ENCODE assay signal across 8 cellular contexts in genomic region chr18:267688-268552, GRCh38. TPM values are rescaled to one million over a fixed set of nuclear protein-coding genes. Genes with fewer than 3 reads are reported as not detected.
A peak's percentile ranks its signal among the peaks of the same experiment; 100 is the strongest.
DNase-seq lines count a peak whose midpoint lies in the region; ATAC-seq, FAIRE-seq and TF ChIP-seq lines count a peak whose summit lies in the region.

TSS of gene THOC1 (minus strand) at chr18:268047. CDS start at chr18:268019, 28 bp downstream.

- H3K9me3 ChIP-seq in ascending aorta (no peaks in the 10 kb centered on the region), right cardiac atrium (ENCODE audit: control insufficient read depth, low read length) (no peaks in the 10 kb centered on the region)

- H3K9me3 Mint-ChIP-seq in T-helper 2 cell treated with Interferon-gamma antibody and Interleukin-4, amounts not matched to agents 5 μg/mL and 100 μg/mL, for 36 hours, result no peaks in the 10 kb centered on the region

- H3K27me3 Mint-ChIP-seq in T-helper 2 cell treated with Interferon-gamma antibody and Interleukin-4, amounts not matched to agents 5 μg/mL and 100 μg/mL, for 36 hours (ENCODE audit: low read depth), result no peaks in the 10 kb centered on the region

- H3K4me1 ChIP-seq in ascending aorta (peaks cover 6 to 7% of the 10 kb centered on the region in 2 donors), right cardiac atrium (ENCODE audit: control insufficient read depth, insufficient read depth, low read length) (no peaks in the 10 kb centered on the region)

- peak within 1 kb of the TSS; percentile 100 for H3K27ac Mint-ChIP-seq in T-helper 2 cell treated with Interferon-gamma antibody and Interleukin-4, amounts not matched to agents 5 μg/mL and 100 μg/mL, for 36 hours

- H3K27ac ChIP-seq in ascending aorta (peak within 1 kb of the TSS; percentile 77 to 90), right cardiac atrium (ENCODE audit: low read length) (peak within 1 kb of the TSS; percentile 89)

- peak within 1 kb of the TSS; percentile 66 to 80 for H3K4me3 ChIP-seq in ascending aorta
- H3K4me3 ChIP-seq in right cardiac atrium (ENCODE audit: low read length), result peak within 1 kb of the TSS; percentile 95

- H3K4me3 Mint-ChIP-seq in T-helper 2 cell treated with Interferon-gamma antibody and Interleukin-4, amounts not matched to agents 5 μg/mL and 100 μg/mL, for 36 hours, result peak within 1 kb of the TSS; percentile 100

- intact Hi-C loops in ascending aorta (cut with DNase I) (loop anchor here (2.0 to 5.0 kb wide), 4 partner anchors 109 to 544 kb away; partner anchors contain the start of genes ENOSF1, USP14 and YES1), right cardiac atrium (cut with DNase I) (no loop called here)

- under 1% methylated on average over 69 of the region's 69 CpGs for WGBS in right cardiac atrium

- H3K27me3 ChIP-seq in ascending aorta (no peaks in the 10 kb centered on the region), right cardiac atrium (ENCODE audit: control insufficient read depth, insufficient read depth) (no peaks in the 10 kb centered on the region)

- H3K36me3 Mint-ChIP-seq in T-helper 2 cell treated with Interferon-gamma antibody and Interleukin-4, amounts not matched to agents 5 μg/mL and 100 μg/mL, for 36 hours (ENCODE audit: low read depth), result peaks cover 17% of the 10 kb centered on the region

- peaks cover 9 to 12% of the 10 kb centered on the region in 2 donors for H3K36me3 ChIP-seq in ascending aorta

- ATAC-seq in HG02970 (IDR thresholded peaks at IDR 0.05; ENCODE audit: low FRiP score, unreplicated experiment), result peak; percentile 93
- ATAC-seq in right cardiac atrium, result peak; percentile 98 to 99

- H3K4me1 Mint-ChIP-seq in T-helper 2 cell treated with Interferon-gamma antibody and Interleukin-4, amounts not matched to agents 5 μg/mL and 100 μg/mL, for 36 hours (ENCODE audit: low read depth), result peaks cover 26% of the 10 kb centered on the region

- TF ChIP-seq CTCF in ascending aorta (IDR thresholded peaks at IDR 0.05), result no peak

- DNase-seq in GM18507 (ENCODE audit: extremely low spot score, insufficient read length, low read depth) (peak; percentile 89), NCI-H2029 (lab: John Stamatoyannopoulos, UW) (peak; percentile 63), ascending aorta (ENCODE audit: low spot score in 2 of 2) (peak; percentile 70 to 95), right cardiac atrium (peak; percentile 94 to 97 (median 97)), pulmonary artery endothelial cell (ENCODE audit: low read depth, low spot score) (peak; percentile 71), urothelium cell line (ENCODE audit: low spot score) (peak; percentile 97)
- peak; percentile 98 for DNase-seq in T-helper 2 cell treated with Interferon-gamma antibody and Interleukin-4, amounts not matched to agents 5 μg/mL and 100 μg/mL, for 36 hours (ENCODE audit: low spot score)

- peak; percentile 96 for FAIRE-seq in GM18507 (lab: Jason Lieb, UNC)
- FAIRE-seq in urothelium cell line (lab: Jason Lieb, UNC), result no peak

RNA-seq across cellular contexts. Expression of gene THOC1, which starts in this region (rescaled TPM):
- total RNA-seq in ascending aorta, result 12.0 TPM
- 10 to 100 TPM; 12.8 to 17.3 (median 15.6) TPM for total RNA-seq in right cardiac atrium
- polyA plus RNA-seq in right cardiac atrium, result 19.2 TPM
- total RNA-seq in pulmonary artery endothelial cell, result 25.3 and 50.6 TPM in 2 replicates

Comparison
In these comparisons a context has a peak if more than half of its experiments do, and no peak if none do; other contexts are left out.
1. Peak in every context shown above with its lines: DNase-seq, ATAC-seq, H3K4me3 ChIP-seq and H3K27ac ChIP-seq.